ENCODE assay signal across 9 cellular contexts in the genomic region with DNA sequence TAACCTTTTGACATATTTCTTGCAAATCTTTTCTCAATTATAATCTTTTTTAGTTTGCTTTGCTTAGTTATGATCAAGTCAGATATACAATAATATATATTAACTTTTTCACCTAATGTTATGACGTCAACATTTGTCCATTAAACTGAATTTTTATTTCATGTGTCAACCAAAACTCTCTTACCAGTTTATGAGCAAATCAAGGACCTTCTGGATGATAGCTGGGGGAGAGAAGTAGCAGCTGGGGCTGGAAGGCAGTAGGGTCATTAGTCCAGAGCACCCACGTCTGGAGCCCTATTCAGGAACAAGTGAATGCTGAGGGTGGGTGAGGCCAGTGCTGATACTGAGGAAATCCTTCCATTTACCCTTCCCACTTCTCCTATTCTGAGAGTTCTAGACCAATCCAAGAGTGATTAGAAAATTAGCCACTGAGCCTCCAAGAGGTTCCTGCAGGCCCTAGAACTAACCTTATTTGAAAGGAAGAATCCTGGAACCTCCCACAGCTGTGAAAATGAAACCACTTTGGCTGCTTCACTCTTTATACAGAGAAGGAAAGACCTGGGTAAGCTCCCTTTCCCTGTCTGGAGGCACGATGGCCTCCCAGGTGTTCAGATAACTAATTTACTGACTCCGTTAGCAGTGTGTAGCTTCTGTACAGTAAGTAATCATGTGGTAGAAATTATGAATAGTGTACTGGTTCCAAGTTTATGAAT. TPM values are rescaled to one million over a fixed set of nuclear protein-coding genes. Genes with fewer than 3 reads are reported as not detected.
DNase-seq lines count a peak whose midpoint lies in the region; ATAC-seq and TF ChIP-seq lines count a peak whose summit lies in the region.
"Had no signal": no experiment of that assay in that cellular context is flagged by ENCODE, and none has a peak within 500 bp of the region (broad histone marks: within the 10 kb centered on the region; RNA-seq: fewer than 3 reads in every experiment).

No MANE protein-coding gene starts in this region.

- H3K4me1 Mint-ChIP-seq in activated CD8-positive, alpha-beta memory T cell treated with anti-CD3 and anti-CD28 coated beads, Interleukin-2, amount 10 ng/mL, durations not matched to agents 7 days and 5 days, result peaks cover 4% of the 10 kb centered on the region

- peaks cover 16% of the 10 kb centered on the region; the same call in 1 of the 2 replicates for H3K36me3 ChIP-seq in RWPE2 (ENCODE audit: low read depth)
- H3K36me3 ChIP-seq in esophagus muscularis mucosa, result peaks cover 0 to 6% (median 0%) of the 10 kb centered on the region in 4 donors
- H3K36me3 ChIP-seq in muscle layer of colon (ENCODE audit: insufficient read depth, low read length), result peaks cover 3% of the 10 kb centered on the region
- no peaks in the 10 kb centered on the region for H3K36me3 ChIP-seq in upper lobe of left lung

- TF ChIP-seq EP300 in esophagus muscularis mucosa (IDR thresholded peaks at IDR 0.05) (no peak), upper lobe of left lung (IDR thresholded peaks at IDR 0.05) (no peak)

- H3K27ac Mint-ChIP-seq in activated CD8-positive, alpha-beta memory T cell treated with anti-CD3 and anti-CD28 coated beads, Interleukin-2, amount 10 ng/mL, durations not matched to agents 7 days and 5 days, result no peak overlapping the region

- H3K4me3 ChIP-seq in RWPE2 (ENCODE audit: severe bottlenecking), result no peak overlapping the region
- no peak overlapping the region for H3K4me3 ChIP-seq in esophagus muscularis mucosa
- peak overlapping the region in 1 of 2 donors; percentile 16 for H3K4me3 ChIP-seq in muscle layer of colon (ENCODE audit: low read depth in 1 of 2, low read length in 2 of 2)
- H3K4me3 ChIP-seq in upper lobe of left lung, result peak overlapping the region in 1 of 4 donors; percentile 6

- CTCF ChIA-PET in activated CD8-positive, alpha-beta memory T cell treated with anti-CD3 and anti-CD28 coated beads, Interleukin-2, amount 10 ng/mL, durations not matched to agents 7 days and 5 days (lab: Charles Lee), result interaction anchor here (1.9 kb wide), 1 partner anchor 89 kb away, joined by 5 read pairs; no protein-coding TSS in a partner anchor

- H3K27me3 ChIP-seq in RWPE2 (ENCODE audit: insufficient read depth, poor library complexity, severe bottlenecking), result no peaks in the 10 kb centered on the region
- no peaks in the 10 kb centered on the region for H3K27me3 ChIP-seq in esophagus muscularis mucosa
- H3K27me3 ChIP-seq in muscle layer of colon (ENCODE audit: control insufficient read depth in 1 of 2, insufficient read depth in 2 of 2, low read length in 2 of 2), result no peaks in the 10 kb centered on the region
- no peaks in the 10 kb centered on the region for H3K27me3 ChIP-seq in upper lobe of left lung

- TF ChIP-seq POLR2A in esophagus muscularis mucosa (IDR thresholded peaks at IDR 0.05; ENCODE audit: low read depth) (no peak), upper lobe of left lung (IDR thresholded peaks at IDR 0.05) (no peak)

- no peaks in the 10 kb centered on the region for H3K9me3 Mint-ChIP-seq in activated CD8-positive, alpha-beta memory T cell treated with anti-CD3 and anti-CD28 coated beads, Interleukin-2, amount 10 ng/mL, durations not matched to agents 7 days and 5 days (ENCODE audit: low read depth)

- H3K9me3 ChIP-seq in RWPE2 (ENCODE audit: severe bottlenecking) (no peaks in the 10 kb centered on the region), esophagus muscularis mucosa (no peaks in the 10 kb centered on the region), muscle layer of colon (ENCODE audit: low read length) (no peaks in the 10 kb centered on the region), upper lobe of left lung (no peaks in the 10 kb centered on the region)

- H3K4me3 Mint-ChIP-seq in activated CD8-positive, alpha-beta memory T cell treated with anti-CD3 and anti-CD28 coated beads, Interleukin-2, amount 10 ng/mL, durations not matched to agents 7 days and 5 days, result no peak overlapping the region

- no peak overlapping the region for H3K9ac ChIP-seq in muscle layer of colon (ENCODE audit: low read length)

- 40% methylated on average over 4 of the region's 4 CpGs for WGBS in esophagus muscularis mucosa
- 46 to 49% methylated on average over 4 of the region's 4 CpGs for WGBS in upper lobe of left lung, 2 donors

- DNase-seq in RWPE2 (ENCODE audit: low spot score) (no peak), esophagus muscularis mucosa (ENCODE audit: extremely low spot score) (peak; percentile 75), upper lobe of left lung (peak in 1 of 2 donors; percentile 34), T-helper 2 cell (no peak)
- no peak for DNase-seq in activated CD8-positive, alpha-beta memory T cell treated with anti-CD3 and anti-CD28 coated beads, Interleukin-2, amount 10 ng/mL, durations not matched to agents 7 days and 5 days
- DNase-seq: DMS53, NCI-H510A had no signal

- TF ChIP-seq CTCF in RWPE2 (IDR thresholded peaks at IDR 0.05; ENCODE audit: poor library complexity, severe bottlenecking) (no peak), esophagus muscularis mucosa (IDR thresholded peaks at IDR 0.05) (no peak), upper lobe of left lung (IDR thresholded peaks at IDR 0.05) (no peak)

- no peak for ATAC-seq in RWPE2 (ENCODE audit: low read depth)
- ATAC-seq in upper lobe of left lung (ENCODE audit: low FRiP score in 2 of 2), result peak; percentile 35 to 49
- no peak for ATAC-seq in activated CD8-positive, alpha-beta memory T cell treated with anti-CD3 and anti-CD28 coated beads, Interleukin-2, amount 10 ng/mL, durations not matched to agents 7 days and 5 days
- no peak for ATAC-seq in GM21737 (IDR thresholded peaks at IDR 0.05; ENCODE audit: unreplicated experiment)

- no peaks in the 10 kb centered on the region for H3K36me3 Mint-ChIP-seq in activated CD8-positive, alpha-beta memory T cell treated with anti-CD3 and anti-CD28 coated beads, Interleukin-2, amount 10 ng/mL, durations not matched to agents 7 days and 5 days

- H3K4me1 ChIP-seq in RWPE2 (ENCODE audit: insufficient read depth, poor library complexity, severe bottlenecking) (peaks cover 28% of the 10 kb centered on the region), esophagus muscularis mucosa (peaks cover 59 to 80% (median 74%) of the 10 kb centered on the region in 4 donors), muscle layer of colon (ENCODE audit: insufficient read depth, low read length) (peaks cover 72% of the 10 kb centered on the region), upper lobe of left lung (peaks cover 59 to 73% (median 64%) of the 10 kb centered on the region in 4 donors)

- intact Hi-C loops in esophagus muscularis mucosa (cut with DNase I), result no loop called here

- H3K27me3 Mint-ChIP-seq in activated CD8-positive, alpha-beta memory T cell treated with anti-CD3 and anti-CD28 coated beads, Interleukin-2, amount 10 ng/mL, durations not matched to agents 7 days and 5 days, result peaks cover 3% of the 10 kb centered on the region

- peak overlapping the region; percentile 92 for H3K27ac ChIP-seq in RWPE2 (ENCODE audit: poor library complexity, severe bottlenecking)
- H3K27ac ChIP-seq in esophagus muscularis mucosa (replicated peaks in 1 of 4), result peak overlapping the region; percentile 52 to 61 (median 58)
- peak overlapping the region; percentile 37 for H3K27ac ChIP-seq in muscle layer of colon (ENCODE audit: low read depth, low read length)
- H3K27ac ChIP-seq in upper lobe of left lung, result peak overlapping the region; percentile 50 to 73 (median 66)

RNA-seq across cellular contexts. Expression of a gene that starts 46.2 kb away (rescaled TPM):
- total RNA-seq in esophagus muscularis mucosa (1 to 10 TPM; 3.2 to 5.1 (median 4.4) TPM), upper lobe of left lung (10 to 100 TPM in 5 of 6 donors, 1 to 10 TPM in 1; 5.6 to 41.9 (median 19.0) TPM)
- total RNA-seq in activated CD8-positive, alpha-beta memory T cell treated with anti-CD3 and anti-CD28 coated beads, Interleukin-2, amount 10 ng/mL, durations not matched to agents 7 days and 5 days, result 10 to 100 TPM; 15.4 to 18.3 TPM

Comparison
In these comparisons a context has a peak if more than half of its experiments do, and no peak if none do; other contexts are left out.
1. ATAC-seq: peak in upper lobe of left lung (2 of 2); none in RWPE2 (single experiment), activated CD8-positive, alpha-beta memory T cell treated with anti-CD3 and anti-CD28 coated beads, Interleukin-2, amount 10 ng/mL, durations not matched to agents 7 days and 5 days (single experiment) and GM21737 (single experiment).
2. H3K27ac ChIP-seq: peak in every context shown above with its lines; median percentile 92 in RWPE2; 66 in upper lobe of left lung; 58 in esophagus muscularis mucosa; 37 in muscle layer of colon.